1 cellular context compared by ENCODE assay signal in genomic region chr7:30285531-30286284, GRCh38.
A peak's percentile ranks its signal among the peaks of the same experiment; 100 is the strongest.
TF ChIP-seq lines count a peak whose summit lies in the region.

No MANE protein-coding gene starts in this region.

TF ChIP-seq in HepG2, 621 proteins besides CTCF, POLR2A, EP300 and RAD21 (continued from another document and continues in another):
- 0 out of 2 replicates have a peak, but pooled peaks have one; percentile 3 for TF ChIP-seq ZBTB14 (CRISPR knock-in tag; IDR thresholded peaks at IDR 0.05)
- no peak for TF ChIP-seq DRAP1 (CRISPR knock-in tag; IDR thresholded peaks at IDR 0.05)
- no peak for TF ChIP-seq MLXIP (CRISPR knock-in tag; IDR thresholded peaks at IDR 0.05; ENCODE audit: borderline replicate concordance)
- no peak for TF ChIP-seq KAT7 (CRISPR knock-in tag; IDR thresholded peaks at IDR 0.05; ENCODE audit: borderline replicate concordance)
- TF ChIP-seq ELF3 (CRISPR knock-in tag; IDR thresholded peaks at IDR 0.05) = peak; percentile 44; the same call in 1 of the 2 replicates
- no peak for TF ChIP-seq HNF4G (IDR thresholded peaks at IDR 0.05; ENCODE audit: borderline replicate concordance, low read depth, low read length)
- TF ChIP-seq HNF4G (CRISPR knock-in tag; IDR thresholded peaks at IDR 0.05; ENCODE audit: borderline replicate concordance, low read depth) = no peak
- TF ChIP-seq ATF7-NPFF (CRISPR knock-in tag; IDR thresholded peaks at IDR 0.05; ENCODE audit: low read depth) = no peak
- no peak for TF ChIP-seq TIGD3 (CRISPR knock-in tag; IDR thresholded peaks at IDR 0.05; ENCODE audit: borderline replicate concordance)
- TF ChIP-seq RFX1 (IDR thresholded peaks at IDR 0.05) = no peak
- TF ChIP-seq PHB2 (IDR thresholded peaks at IDR 0.05; ENCODE audit: partially characterized antibody) = no peak
- no peak for TF ChIP-seq GATAD2A (CRISPR knock-in tag; IDR thresholded peaks at IDR 0.05)
- TF ChIP-seq ZFX (CRISPR knock-in tag; IDR thresholded peaks at IDR 0.05; ENCODE audit: low read depth) = peak; percentile 23; the same call in 1 of the 2 replicates
- TF ChIP-seq ZNF713 (CRISPR knock-in tag; IDR thresholded peaks at IDR 0.05) = no peak
- no peak for TF ChIP-seq ARID3A (IDR thresholded peaks at IDR 0.05; ENCODE audit: low read depth, low read length)
- TF ChIP-seq BHLHE40 (IDR thresholded peaks at IDR 0.05; ENCODE audit: low read length) = no peak
- TF ChIP-seq ZNF772 (CRISPR knock-in tag; IDR thresholded peaks at IDR 0.05) = no peak
- TF ChIP-seq ZNF576 (CRISPR knock-in tag; IDR thresholded peaks at IDR 0.05) = no peak
- no peak for TF ChIP-seq HMGXB3 (CRISPR knock-in tag; IDR thresholded peaks at IDR 0.05; ENCODE audit: borderline replicate concordance)
- no peak for TF ChIP-seq ZNF512 (CRISPR knock-in tag; IDR thresholded peaks at IDR 0.05)
- no peak for TF ChIP-seq MED8 (CRISPR knock-in tag; IDR thresholded peaks at IDR 0.05; ENCODE audit: insufficient replicate concordance)
- no peak for TF ChIP-seq IRF1 (CRISPR knock-in tag; IDR thresholded peaks at IDR 0.05; ENCODE audit: low read depth)
- TF ChIP-seq E2F2 (CRISPR knock-in tag; IDR thresholded peaks at IDR 0.05; ENCODE audit: borderline replicate concordance) = no peak
- TF ChIP-seq PHF20 (CRISPR knock-in tag; IDR thresholded peaks at IDR 0.05) = no peak
- TF ChIP-seq MBD4 (IDR thresholded peaks at IDR 0.05; ENCODE audit: borderline replicate concordance, low read length) = no peak
- TF ChIP-seq UBTF (CRISPR knock-in tag; IDR thresholded peaks at IDR 0.05) = peak; percentile 53
- TF ChIP-seq KDM2A (CRISPR knock-in tag; IDR thresholded peaks at IDR 0.05; ENCODE audit: borderline replicate concordance, low read depth) = peak; percentile 55; the same call in 1 of the 2 replicates
- TF ChIP-seq ZBED4 (CRISPR knock-in tag; IDR thresholded peaks at IDR 0.05; ENCODE audit: borderline replicate concordance) = no peak
- TF ChIP-seq ZNF737 (CRISPR knock-in tag; IDR thresholded peaks at IDR 0.05; ENCODE audit: borderline replicate concordance) = no peak
